ENCODE assay signal across 9 cellular contexts in the genomic region with DNA sequence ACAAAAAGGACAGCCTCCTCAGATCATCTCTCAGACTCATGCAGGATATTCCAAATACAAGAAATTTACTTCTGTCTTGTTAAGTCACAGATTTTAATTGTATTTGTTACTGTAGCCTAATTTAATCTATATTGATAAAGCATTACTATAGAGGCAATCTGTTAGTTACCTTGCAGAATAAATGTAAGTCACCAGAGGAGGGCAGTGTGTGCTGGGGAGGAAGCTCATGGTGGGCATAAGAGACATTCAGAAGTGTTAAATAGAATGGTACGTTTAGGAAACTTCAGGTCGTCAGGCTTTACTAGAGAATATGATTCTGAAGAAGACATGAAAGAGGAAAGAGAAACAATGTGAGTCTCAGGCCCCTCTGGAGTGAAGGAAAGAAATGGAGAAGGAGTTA. TPM values are rescaled to one million over a fixed set of nuclear protein-coding genes. Genes with fewer than 3 reads are reported as not detected.
DNase-seq lines count a peak whose midpoint lies in the region; ATAC-seq, FAIRE-seq and TF ChIP-seq lines count a peak whose summit lies in the region.
"Had no signal": no experiment of that assay in that cellular context is flagged by ENCODE, and none has a peak within 500 bp of the region (broad histone marks: within the 10 kb centered on the region; RNA-seq: fewer than 3 reads in every experiment).

No MANE protein-coding gene starts in this region.

- H3K4me1 Mint-ChIP-seq in brain = no peaks in the 10 kb centered on the region
- no peaks in the 10 kb centered on the region for H3K4me1 Mint-ChIP-seq in CD8-positive, alpha-beta T cell (ENCODE audit: low read depth)

- no peak overlapping the region for H3K4me3 Mint-ChIP-seq in brain
- H3K4me3 Mint-ChIP-seq in CD8-positive, alpha-beta T cell = no peak overlapping the region

- POLR2A ChIA-PET in IMR-90 (lab: Charles Lee; ENCODE audit: unreplicated experiment) = no interaction called here
- POLR2A ChIA-PET in CD8-positive, alpha-beta T cell (lab: Charles Lee) = no interaction called here

- H4K91ac ChIP-seq in IMR-90 (ENCODE audit: insufficient read depth, low read depth, low read length) = no peak overlapping the region

- no peak overlapping the region for H3K14ac ChIP-seq in IMR-90 (replicated peaks; ENCODE audit: low read depth, low read length)

- CTCF ChIA-PET in IMR-90 (lab: Yijun Ruan, JAX) = interaction anchor here (0.7 kb wide), 1 partner anchor 192 kb away, joined by 3 read pairs; no protein-coding TSS in a partner anchor
- CTCF ChIA-PET in CD8-positive, alpha-beta T cell (lab: Charles Lee) = no interaction called here

- ATAC-seq in IMR-90 (ENCODE audit: low read depth) (peak; percentile 51; the same call in 1 of the 2 replicates), GM21381 (IDR thresholded peaks at IDR 0.05; ENCODE audit: unreplicated experiment) (no peak), HG03025 (IDR thresholded peaks at IDR 0.05; ENCODE audit: low FRiP score, unreplicated experiment) (no peak)
- no peak for ATAC-seq in CD8-positive, alpha-beta T cell
- ATAC-seq: left colon had no signal

- BruUV-seq in IMR-90 (replicated peaks; lab: Mats Ljungman, UMichigan) = no TSS peak

- H3K23ac ChIP-seq in IMR-90 (ENCODE audit: low read depth, low read length) = no peak overlapping the region
- no peak overlapping the region for H3K23ac ChIP-seq in mesendoderm (ENCODE audit: low read length)

- FAIRE-seq in G401.6 (lab: Jason Lieb, UNC) = peak; percentile 46

- in situ Hi-C loops in IMR-90 (cut with MboI; ENCODE audit: low sequenced_read_pairs) = no loop called here

- H3K56ac ChIP-seq in IMR-90 (ENCODE audit: extremely low read depth, insufficient read depth, low read length) (no peak overlapping the region), mesendoderm (ENCODE audit: low read length) (no peak overlapping the region)

- no peak overlapping the region for H2BK20ac ChIP-seq in IMR-90 (ENCODE audit: low read depth, low read length)

- DNase-seq in IMR-90 (peak; percentile 2), mesendoderm (peak; percentile 49), midbrain (lab: John Stamatoyannopoulos, UW) (no peak)
- DNase-seq in CD8-positive, alpha-beta T cell = no peak
- DNase-seq: left colon had no signal

- H2AK9ac ChIP-seq in IMR-90 (replicated peaks; ENCODE audit: low read depth, low read length, poor library complexity) = no peak overlapping the region

- H3K4me2 ChIP-seq in IMR-90 (ENCODE audit: low read depth, low read length) = no peak overlapping the region
- H3K4me2 ChIP-seq in mesendoderm (ENCODE audit: low read length) = no peak overlapping the region

- H3K27me3 ChIP-seq in IMR-90 (ENCODE audit: control insufficient read depth, insufficient read depth, low read length) (no peaks in the 10 kb centered on the region), mesendoderm (ENCODE audit: insufficient read depth, low read length, poor library complexity) (no peaks in the 10 kb centered on the region)
- no peaks in the 10 kb centered on the region for H3K27me3 ChIP-seq in CD8-positive, alpha-beta T cell (ENCODE audit: insufficient read depth, low read length)

- H3K27ac ChIP-seq in IMR-90 (ENCODE audit: insufficient read depth, low read length) (no peak overlapping the region), mesendoderm (ENCODE audit: low read depth, low read length) (no peak overlapping the region)
- no peak overlapping the region for H3K27ac ChIP-seq in CD8-positive, alpha-beta T cell (ENCODE audit: low read depth, low read length)

- H3K4me1 ChIP-seq in IMR-90 (ENCODE audit: control insufficient read depth, insufficient read depth, low read length) (no peaks in the 10 kb centered on the region), mesendoderm (ENCODE audit: control insufficient read depth, low read depth, low read length) (no peaks in the 10 kb centered on the region)
- no peaks in the 10 kb centered on the region for H3K4me1 ChIP-seq in CD8-positive, alpha-beta T cell (ENCODE audit: insufficient read depth, low read length)

- H2BK120ac ChIP-seq in IMR-90 (ENCODE audit: low read depth, low read length) (no peak overlapping the region), mesendoderm (ENCODE audit: low read depth, low read length) (no peak overlapping the region)

- dilution Hi-C loops in IMR-90 (cut with HindIII; ENCODE audit: low sequenced_read_pairs, unreplicated experiment) = no loop called here

- H3K27me3 Mint-ChIP-seq in brain = peaks cover 7% of the 10 kb centered on the region
- no peaks in the 10 kb centered on the region for H3K27me3 Mint-ChIP-seq in CD8-positive, alpha-beta T cell (ENCODE audit: low read depth)

- H3K9me1 ChIP-seq in IMR-90 (ENCODE audit: insufficient read depth, low read length) = no peaks in the 10 kb centered on the region

- WGBS in IMR-90 (ENCODE audit: extremely low coverage in 2 of 2, insufficient read length in 1 of 2), 2 experiments = 60% methylated on average over 1 of the region's 2 CpGs; no CpG with 5 or more reads in 1 of the 2 experiments
- WGBS in mesendoderm (ENCODE audit: extremely low coverage, insufficient coverage, low lambda C conversion rate) = no CpG with 5 or more reads among the region's 2 CpGs

- no peaks in the 10 kb centered on the region for H3K79me1 ChIP-seq in IMR-90 (ENCODE audit: low read depth in 1 of 2, low read length in 2 of 2)
- no peaks in the 10 kb centered on the region for H3K79me1 ChIP-seq in mesendoderm (ENCODE audit: low read length)

- peak; percentile 33; the same call in 1 of the 2 replicates for TF ChIP-seq RAD21 in IMR-90 (IDR thresholded peaks at IDR 0.05; ENCODE audit: low read length)

- no peaks in the 10 kb centered on the region for H3K36me3 Mint-ChIP-seq in brain
- H3K36me3 Mint-ChIP-seq in CD8-positive, alpha-beta T cell = no peaks in the 10 kb centered on the region

- no peaks in the 10 kb centered on the region for H4K20me1 ChIP-seq in IMR-90 (ENCODE audit: insufficient read depth, low read length)

- no peak overlapping the region for H2BK5ac ChIP-seq in IMR-90 (ENCODE audit: low read depth, low read length, poor library complexity, severe bottlenecking)
- H2BK5ac ChIP-seq in mesendoderm (ENCODE audit: low read length) = no peak overlapping the region

- no peak overlapping the region for H2AFZ ChIP-seq in IMR-90 (replicated peaks; ENCODE audit: low read length, poor library complexity)

- H3K36me3 ChIP-seq in IMR-90 (ENCODE audit: control insufficient read depth, insufficient read depth, low read length) (no peaks in the 10 kb centered on the region), mesendoderm (ENCODE audit: control insufficient read depth, insufficient read depth, low read length) (no peaks in the 10 kb centered on the region)
- no peaks in the 10 kb centered on the region for H3K36me3 ChIP-seq in CD8-positive, alpha-beta T cell (ENCODE audit: insufficient read depth, low read length)

- H2BK15ac ChIP-seq in IMR-90 (ENCODE audit: low read depth, low read length) (no peak overlapping the region), mesendoderm (replicated peaks; ENCODE audit: low read depth) (no peak overlapping the region)

- TF ChIP-seq POLR2A in IMR-90 (IDR thresholded peaks at IDR 0.05; ENCODE audit: low read depth, low read length) = no peak

- H3K9me3 Mint-ChIP-seq in brain = no peaks in the 10 kb centered on the region
- H3K9me3 Mint-ChIP-seq in CD8-positive, alpha-beta T cell = no peaks in the 10 kb centered on the region

- no peak overlapping the region for H4K5ac ChIP-seq in IMR-90 (ENCODE audit: low read depth, low read length)
- no peak overlapping the region for H4K5ac ChIP-seq in mesendoderm (ENCODE audit: low read length)

- TF ChIP-seq CTCF in IMR-90 (conservative IDR thresholded peaks at IDR 0.05; ENCODE audit: low read depth, low read length) = peak; percentile 28; the same call in 1 of the 2 replicates
- peak; percentile 52 to 54 for TF ChIP-seq CTCF in brain (conservative IDR thresholded peaks at IDR 0.05)
- TF ChIP-seq CTCF in CD8-positive, alpha-beta T cell (IDR thresholded peaks at IDR 0.05) = no peak

- H2AK5ac ChIP-seq in IMR-90 (ENCODE audit: low read depth, low read length) (no peak overlapping the region), mesendoderm (ENCODE audit: low read length) (no peak overlapping the region)

- H3K18ac ChIP-seq in IMR-90 (ENCODE audit: low read depth, low read length) (no peak overlapping the region), mesendoderm (ENCODE audit: low read length) (no peak overlapping the region)

- no peak overlapping the region for H3K27ac Mint-ChIP-seq in brain
- H3K27ac Mint-ChIP-seq in CD8-positive, alpha-beta T cell = no peak overlapping the region

- no peak overlapping the region for H3K9ac ChIP-seq in IMR-90 (ENCODE audit: low read depth, low read length)
- H3K9ac ChIP-seq in mesendoderm (ENCODE audit: low read length) = no peak overlapping the region

- H3K79me2 ChIP-seq in mesendoderm (ENCODE audit: control insufficient read depth, insufficient read depth, low read length) = no peaks in the 10 kb centered on the region

- intact Hi-C loops in IMR-90 (cut with micrococcal nuclease) = no loop called here
- intact Hi-C loops in CD8-positive, alpha-beta T cell (cut with DNase I, micrococcal nuclease) = no loop called here

- H3K9me3 ChIP-seq in IMR-90 (ENCODE audit: control insufficient read depth, insufficient read depth, low read length) = no peaks in the 10 kb centered on the region
- H3K9me3 ChIP-seq in CD8-positive, alpha-beta T cell (ENCODE audit: low read length) = no peaks in the 10 kb centered on the region

- H4K8ac ChIP-seq in IMR-90 (ENCODE audit: low read depth in 2 of 2, low read length in 2 of 2) (no peak overlapping the region), mesendoderm (ENCODE audit: low read depth, low read length) (no peak overlapping the region)

- no peak overlapping the region for H3K4me3 ChIP-seq in IMR-90 (ENCODE audit: insufficient read depth, low read depth, low read length)
- H3K4me3 ChIP-seq in mesendoderm (ENCODE audit: low read length) = no peak overlapping the region
- no peak overlapping the region for H3K4me3 ChIP-seq in CD8-positive, alpha-beta T cell (ENCODE audit: low read depth, low read length)

- H3K4ac ChIP-seq in IMR-90 (ENCODE audit: low read depth, low read length) (no peak overlapping the region), mesendoderm (ENCODE audit: low read depth, low read length) (no peak overlapping the region)

TF ChIP-seq in IMR-90, 13 proteins besides CTCF, POLR2A, EP300 and RAD21 (continues in another document):
- TF ChIP-seq NFE2L2 (IDR thresholded peaks at IDR 0.05; ENCODE audit: low read depth, low read length) (no peak), RCOR1 (IDR thresholded peaks at IDR 0.05; ENCODE audit: insufficient replicate concordance, low read length) (no peak), CHD1 (IDR thresholded peaks at IDR 0.05; ENCODE audit: low read depth, low read length) (no peak), SMC3 (IDR thresholded peaks at IDR 0.05; ENCODE audit: low read depth, low read length) (no peak), CEBPB (IDR thresholded peaks at IDR 0.05; ENCODE audit: low read depth, low read length) (no peak)

RNA-seq across cellular contexts. Expression of a gene that starts 37.3 kb away (rescaled TPM):
- 13.3 and 14.0 TPM in 2 replicates for total RNA-seq in IMR-90 (2012; rRNA removed)
- polyA plus RNA-seq in IMR-90 (2012; rRNA removed) (1.6 and 1.8 TPM in 2 replicates), brain (ENCODE audit: insufficient read depth, low read depth, low replicate concordance) (0.56 TPM)
- polyA plus RNA-seq in IMR-90 (2012; cell fraction: cytosol; rRNA removed) = 0.28 and 0.32 TPM in 2 replicates
- 0.28 and 1.4 TPM in 2 replicates for polyA plus RNA-seq in IMR-90 (2012; cell fraction: nucleus; rRNA removed; ENCODE audit: low replicate concordance)
- polyA plus RNA-seq in mesendoderm (2013, experiment 1 of 2) = 0.21 TPM
- 0.20 TPM for polyA plus RNA-seq in mesendoderm (2013, experiment 2 of 2)
- total RNA-seq in CD8-positive, alpha-beta T cell = 10 to 100 TPM; 17.3 to 19.2 TPM

Comparison
In these comparisons a context has a peak if more than half of its experiments do, and no peak if none do; other contexts are left out.
1. DNase-seq: peak in IMR-90 (single experiment) and mesendoderm (single experiment); none in midbrain (single experiment) and CD8-positive, alpha-beta T cell (0 of 7).